Comparison of ENCODE assay signal across 8 cellular contexts in the genomic region with DNA sequence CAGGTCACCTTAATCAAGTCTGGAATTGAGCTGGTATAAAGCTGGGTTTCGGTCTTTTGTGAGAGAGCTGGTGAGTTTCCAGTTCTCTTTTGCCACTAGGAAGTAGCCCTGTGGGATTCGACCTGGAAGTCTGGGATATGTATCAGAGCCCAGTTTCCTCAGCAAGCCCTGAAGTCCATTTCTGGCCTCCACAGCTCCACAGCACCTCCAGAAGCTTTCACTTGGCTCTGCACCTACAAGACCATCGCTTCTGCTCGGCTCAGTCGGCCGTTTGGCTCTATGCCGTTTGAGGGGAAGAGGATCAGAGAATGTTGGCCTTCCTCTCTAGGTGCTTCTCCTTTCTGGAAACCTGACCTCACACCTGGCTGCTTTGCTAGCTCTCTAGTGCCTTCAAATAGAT.
DNase-seq lines count a peak whose midpoint lies in the region; ATAC-seq and TF ChIP-seq lines count a peak whose summit lies in the region.

No MANE protein-coding gene starts in this region.

- H3K9me3 ChIP-seq in psoas muscle: no peaks in the 10 kb centered on the region

- WGBS in psoas muscle, 3 donors: 5 to 14% (median 7%) methylated on average over 7 of the region's 7 CpGs
- 31 to 46% methylated on average over 7 of the region's 7 CpGs for WGBS in lower leg skin, 2 donors

- peak overlapping the region; percentile 71 for H3K27ac ChIP-seq in psoas muscle

- no peak for TF ChIP-seq POLR2A in lower leg skin (IDR thresholded peaks at IDR 0.05)

- H3K4me1 ChIP-seq in psoas muscle: peaks cover 64% of the 10 kb centered on the region

- no peaks in the 10 kb centered on the region for H3K36me3 ChIP-seq in psoas muscle (ENCODE audit: insufficient read depth in 1 of 2, low read depth in 1 of 2)

- ATAC-seq in SK-N-SH treated with all-trans-retinoic acid at 6 μM for 48 hours: peak; percentile 83
- ATAC-seq in psoas muscle: peak; percentile 73 to 87 (median 78)

- peak; percentile 69 for TF ChIP-seq CTCF in psoas muscle (IDR thresholded peaks at IDR 0.05)
- no peak for TF ChIP-seq CTCF in lower leg skin (IDR thresholded peaks at IDR 0.05)

- intact Hi-C loops in psoas muscle (cut with DNase I): loop anchor here in 1 of 2 donors (5.0 to 10.0 kb wide), 4 partner anchors 110 to 553 kb away; a partner anchor contains a TSS
- intact Hi-C loops in lower leg skin (cut with DNase I; ENCODE audit: low total_unique reads): no loop called here

- DNase-seq in G401 (ENCODE audit: low spot score): peak; percentile 90
- DNase-seq in globus pallidus (ENCODE audit: low spot score): peak; percentile 80
- peak; percentile 59 to 79 for DNase-seq in psoas muscle
- no peak for DNase-seq in lower leg skin (ENCODE audit: low spot score in 2 of 2)
- DNase-seq in activated naive CD4-positive, alpha-beta T cell treated with anti-CD3 and anti-CD28 coated beads, Interleukin-2, amount 50 U/mL, for 16 hours: no peak
- DNase-seq in activated naive CD4-positive, alpha-beta T cell treated with Interleukin-2 at 50 U/mL for 16 hours: no peak
- DNase-seq in NCI-H2081 treated with DMSO at 0.1 percent for 48 hours (lab: John Stamatoyannopoulos, UW): no peak

- H3K4me3 ChIP-seq in psoas muscle (peak overlapping the region; percentile 13), lower leg skin (ENCODE audit: low read depth, poor library complexity, severe bottlenecking) (no peak overlapping the region)

- in situ Hi-C loops in G401 (cut with HindIII; ENCODE audit: low sequenced_read_pairs): no loop called here

- no peaks in the 10 kb centered on the region for H3K27me3 ChIP-seq in psoas muscle (ENCODE audit: insufficient read depth in 3 of 3, low read length in 2 of 3)

TF ChIP-seq in SK-N-SH treated with all-trans-retinoic acid at 6 μM for 48 hours, 23 proteins besides CTCF, POLR2A, EP300 and RAD21:
- TF ChIP-seq, protein P1, sequence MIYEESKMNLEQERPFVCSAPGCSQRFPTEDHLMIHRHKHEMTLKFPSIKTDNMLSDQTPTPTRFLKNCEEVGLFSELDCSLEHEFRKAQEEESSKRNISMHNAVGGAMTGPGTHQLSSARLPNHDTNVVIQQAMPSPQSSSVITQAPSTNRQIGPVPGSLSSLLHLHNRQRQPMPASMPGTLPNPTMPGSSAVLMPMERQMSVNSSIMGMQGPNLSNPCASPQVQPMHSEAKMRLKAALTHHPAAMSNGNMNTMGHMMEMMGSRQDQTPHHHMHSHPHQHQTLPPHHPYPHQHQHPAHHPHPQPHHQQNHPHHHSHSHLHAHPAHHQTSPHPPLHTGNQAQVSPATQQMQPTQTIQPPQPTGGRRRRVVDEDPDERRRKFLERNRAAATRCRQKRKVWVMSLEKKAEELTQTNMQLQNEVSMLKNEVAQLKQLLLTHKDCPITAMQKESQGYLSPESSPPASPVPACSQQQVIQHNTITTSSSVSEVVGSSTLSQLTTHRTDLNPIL (CRISPR knock-in tag; IDR thresholded peaks at IDR 0.05; ENCODE audit: low read depth): no peak
- TF ChIP-seq ARNTL (CRISPR knock-in tag; IDR thresholded peaks at IDR 0.05; ENCODE audit: borderline replicate concordance, low read depth): no peak

Comparison
In these comparisons a context has a peak if more than half of its experiments do, and no peak if none do; other contexts are left out.
1. DNase-seq: peak in G401 (single experiment), globus pallidus (single experiment) and psoas muscle (2 of 2); none in lower leg skin (0 of 2), activated naive CD4-positive, alpha-beta T cell treated with anti-CD3 and anti-CD28 coated beads, Interleukin-2, amount 50 U/mL, for 16 hours (single experiment), activated naive CD4-positive, alpha-beta T cell treated with Interleukin-2 at 50 U/mL for 16 hours (single experiment) and NCI-H2081 treated with DMSO at 0.1 percent for 48 hours (single experiment).